ENCODE assay signal across 1 cellular context in the genomic region with DNA sequence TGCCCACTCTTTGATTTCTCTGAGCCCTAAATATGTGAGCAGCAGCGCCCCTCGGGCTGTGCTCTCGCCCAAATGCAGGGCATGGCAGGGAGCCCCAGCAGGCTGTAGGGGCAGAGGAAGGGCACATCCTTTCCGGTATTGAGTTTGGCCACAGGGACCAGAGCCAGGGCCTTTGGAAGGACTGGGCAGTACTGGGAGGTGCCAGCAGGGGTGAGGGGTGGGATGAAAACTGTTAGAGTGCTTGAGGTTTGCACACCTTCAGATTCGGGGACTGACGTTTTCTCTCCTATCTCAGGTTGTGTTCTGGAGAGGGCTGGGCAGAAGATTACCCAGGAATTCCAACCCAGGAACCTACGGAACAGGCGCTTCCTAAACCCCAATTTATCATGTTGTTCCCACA.
TF ChIP-seq lines count a peak whose summit lies in the region.

No MANE protein-coding gene starts in this region.

TF ChIP-seq in A549, 52 proteins besides CTCF, POLR2A, EP300 and RAD21:
- TF ChIP-seq MYC (IDR thresholded peaks at IDR 0.05; ENCODE audit: borderline replicate concordance, low read length), result no peak
- TF ChIP-seq NPAS2 (CRISPR knock-in tag; IDR thresholded peaks at IDR 0.05; ENCODE audit: borderline replicate concordance), result no peak
- no peak for TF ChIP-seq SMC3 (IDR thresholded peaks at IDR 0.05)
- no peak for TF ChIP-seq ZC3H11A (IDR thresholded peaks at IDR 0.05)
- TF ChIP-seq FOSB (CRISPR knock-in tag; IDR thresholded peaks at IDR 0.05), result no peak
- TF ChIP-seq NFE2L2 (conservative IDR thresholded peaks at IDR 0.05; ENCODE audit: low read length), result no peak
- TF ChIP-seq ZSCAN20 (CRISPR knock-in tag; IDR thresholded peaks at IDR 0.05), result no peak
- TF ChIP-seq HOXB5 (CRISPR knock-in tag; IDR thresholded peaks at IDR 0.05), result no peak
- TF ChIP-seq ZNF302 (CRISPR knock-in tag; IDR thresholded peaks at IDR 0.05), result no peak
- no peak for TF ChIP-seq ESRRA (IDR thresholded peaks at IDR 0.05; ENCODE audit: borderline replicate concordance, low read length)
- TF ChIP-seq, protein P1, sequence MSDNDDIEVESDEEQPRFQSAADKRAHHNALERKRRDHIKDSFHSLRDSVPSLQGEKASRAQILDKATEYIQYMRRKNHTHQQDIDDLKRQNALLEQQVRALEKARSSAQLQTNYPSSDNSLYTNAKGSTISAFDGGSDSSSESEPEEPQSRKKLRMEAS (IDR thresholded peaks at IDR 0.05), result no peak
- TF ChIP-seq CHD4 (IDR thresholded peaks at IDR 0.05; ENCODE audit: borderline replicate concordance), result no peak
